ENCODE assay signal across 8 cellular contexts in genomic region chr5:177497297-177498012, GRCh38. TPM values are rescaled to one million over a fixed set of nuclear protein-coding genes. Genes with fewer than 3 reads are reported as not detected.
DNase-seq lines count a peak whose midpoint lies in the region; ATAC-seq and TF ChIP-seq lines count a peak whose summit lies in the region.

Gene PDLIM7, minus strand, starts transcription at chr5:177497604. Its CDS starts 1,092 bp downstream, at chr5:177496512.

- H3K4me1 ChIP-seq in KMS-11 (ENCODE audit: low read depth, poor library complexity, severe bottlenecking) (peaks cover 3% of the 10 kb centered on the region), Panc1 (ENCODE audit: control insufficient read depth, insufficient read depth, low read length) (peaks cover 30% of the 10 kb centered on the region)

- no peaks in the 10 kb centered on the region for H3K9me3 Mint-ChIP-seq in activated T-cell treated with anti-CD3 and anti-CD28 coated beads, Interleukin-2, amount 50 U/mL, for 4 hours

- ATAC-seq in GM21723 (IDR thresholded peaks at IDR 0.05; ENCODE audit: unreplicated experiment), result peak; percentile 73
- ATAC-seq in Panc1, result peak; percentile 89
- peak; percentile 87 to 88 for ATAC-seq in activated T-cell treated with anti-CD3 and anti-CD28 coated beads, Interleukin-2, amount 50 U/mL, for 4 hours
- peak; percentile 86 for ATAC-seq in esophagus mucosa

- intact Hi-C loops in Panc1 (cut with micrococcal nuclease; ENCODE audit: unreplicated experiment), result loop anchor here (5.0 kb wide), 1 partner anchor 105 kb away; no protein-coding TSS in a partner anchor

- CTCF ChIA-PET in Panc1 (lab: Charles Lee), result interaction anchor here (1.2 kb wide), 1 partner anchor 107 kb away, joined by 4 read pairs; no protein-coding TSS in a partner anchor

- peaks cover 1% of the 10 kb centered on the region for H3K27me3 Mint-ChIP-seq in activated T-cell treated with anti-CD3 and anti-CD28 coated beads, Interleukin-2, amount 50 U/mL, for 4 hours (ENCODE audit: low read depth)

- in situ Hi-C loops in Panc1 (cut with HindIII; ENCODE audit: low pct_unique_long_range_greater_than_20kb, low sequenced_read_pairs), result no loop called here

- H3K9ac ChIP-seq in KMS-11, result no peak within 1 kb of the TSS; the same call in 1 of the 2 replicates

- POLR2A ChIA-PET in Panc1 (lab: Charles Lee), result interaction anchor here (0.6 to 0.9 kb wide), 5 partner anchors 18 to 100 kb away, joined by 3 to 6 read pairs (median 4); no protein-coding TSS in a partner anchor

- no peaks in the 10 kb centered on the region for H3K9me3 ChIP-seq in Panc1 (ENCODE audit: control insufficient read depth, insufficient read depth, low read depth, low read length)

- peaks cover 4% of the 10 kb centered on the region for H3K36me3 Mint-ChIP-seq in activated T-cell treated with anti-CD3 and anti-CD28 coated beads, Interleukin-2, amount 50 U/mL, for 4 hours (ENCODE audit: insufficient read depth)

- peak within 1 kb of the TSS; percentile 46 for H3K4me2 ChIP-seq in KMS-11

- no peaks in the 10 kb centered on the region for H3K79me2 ChIP-seq in KMS-11 (ENCODE audit: insufficient read depth, low read depth)

- H3K36me3 ChIP-seq in KMS-11 (ENCODE audit: insufficient read depth), result no peaks in the 10 kb centered on the region
- no peaks in the 10 kb centered on the region; the same call in 1 of the 2 replicates for H3K36me3 ChIP-seq in Panc1 (ENCODE audit: control insufficient read depth, insufficient read depth, low read length)

- H4K20me1 ChIP-seq in KMS-11 (ENCODE audit: insufficient read depth), result no peaks in the 10 kb centered on the region

- BruUV-seq in Panc1 (replicated peaks; lab: Mats Ljungman, UMichigan), result no TSS peak

- no peaks in the 10 kb centered on the region for H3K27me3 ChIP-seq in KMS-11 (ENCODE audit: insufficient read depth, low read depth)
- no peaks in the 10 kb centered on the region for H3K27me3 ChIP-seq in Panc1 (ENCODE audit: control insufficient read depth, insufficient read depth, low read length)

- peak within 1 kb of the TSS; percentile 83 for H3K4me3 Mint-ChIP-seq in activated T-cell treated with anti-CD3 and anti-CD28 coated beads, Interleukin-2, amount 50 U/mL, for 4 hours

- peak within 1 kb of the TSS; percentile 47 for H2AFZ ChIP-seq in KMS-11 (ENCODE audit: low read depth)

- H3K27ac ChIP-seq in KMS-11, result no peak within 1 kb of the TSS
- H3K27ac ChIP-seq in Panc1 (ENCODE audit: low read length), result peak within 1 kb of the TSS; percentile 70

- DNase-seq in DMS53 treated with DMSO at 0.1 percent for 48 hours (lab: John Stamatoyannopoulos, UW; ENCODE audit: unreplicated experiment) (peak; percentile 94), Panc1 (ENCODE audit: low read depth, low spot score) (no peak), myocyte (ENCODE audit: low read depth) (peak; percentile 97)
- peak; percentile 93 for DNase-seq in activated T-cell treated with anti-CD3 and anti-CD28 coated beads, Interleukin-2, amount 50 U/mL, for 4 hours
- DNase-seq in stimulated activated CD8-positive, alpha-beta memory T cell treated with anti-CD3 and anti-CD28 coated beads, Interleukin-7, amount 100 ng/mL, for 48 hours (ENCODE audit: extremely low read depth in 1 of 2, low read depth in 1 of 2), result peak; percentile 84 to 85

- no peak within 1 kb of the TSS for H3K4me3 ChIP-seq in KMS-11 (IDR thresholded peaks at IDR 0.05; ENCODE audit: insufficient read depth, low read depth, low read length)
- H3K4me3 ChIP-seq in Panc1 (ENCODE audit: low read depth in 2 of 2, low read length in 2 of 2), result peak within 1 kb of the TSS; percentile 56 to 63

- H3K4me1 Mint-ChIP-seq in activated T-cell treated with anti-CD3 and anti-CD28 coated beads, Interleukin-2, amount 50 U/mL, for 4 hours (ENCODE audit: low read depth), result peaks cover 26% of the 10 kb centered on the region

- TF ChIP-seq CTCF in KMS-11 (conservative IDR thresholded peaks at IDR 0.05; ENCODE audit: low read depth, low read length) (no peak), Panc1 (IDR thresholded peaks at IDR 0.05) (peak; percentile 6; the same call in 1 of the 2 replicates)

RNA-seq across cellular contexts. Expression of gene PDLIM7, which starts in this region (rescaled TPM):
- total RNA-seq in Panc1 (2021; ENCODE audit: unreplicated experiment) (62.9 TPM), esophagus mucosa (23.0 TPM), myocyte (302 and 340 TPM in 2 replicates)
- polyA plus RNA-seq in Panc1 (2012; ENCODE audit: insufficient read length), result 56.8 TPM
- 10 to 100 TPM; 18.0 to 22.1 (median 19.0) TPM for total RNA-seq in activated T-cell treated with anti-CD3 and anti-CD28 coated beads, Interleukin-2, amount 50 U/mL, for 4 hours
- 616 TPM for polyA plus RNA-seq in myocyte (2012)
